In the genomic region with DNA sequence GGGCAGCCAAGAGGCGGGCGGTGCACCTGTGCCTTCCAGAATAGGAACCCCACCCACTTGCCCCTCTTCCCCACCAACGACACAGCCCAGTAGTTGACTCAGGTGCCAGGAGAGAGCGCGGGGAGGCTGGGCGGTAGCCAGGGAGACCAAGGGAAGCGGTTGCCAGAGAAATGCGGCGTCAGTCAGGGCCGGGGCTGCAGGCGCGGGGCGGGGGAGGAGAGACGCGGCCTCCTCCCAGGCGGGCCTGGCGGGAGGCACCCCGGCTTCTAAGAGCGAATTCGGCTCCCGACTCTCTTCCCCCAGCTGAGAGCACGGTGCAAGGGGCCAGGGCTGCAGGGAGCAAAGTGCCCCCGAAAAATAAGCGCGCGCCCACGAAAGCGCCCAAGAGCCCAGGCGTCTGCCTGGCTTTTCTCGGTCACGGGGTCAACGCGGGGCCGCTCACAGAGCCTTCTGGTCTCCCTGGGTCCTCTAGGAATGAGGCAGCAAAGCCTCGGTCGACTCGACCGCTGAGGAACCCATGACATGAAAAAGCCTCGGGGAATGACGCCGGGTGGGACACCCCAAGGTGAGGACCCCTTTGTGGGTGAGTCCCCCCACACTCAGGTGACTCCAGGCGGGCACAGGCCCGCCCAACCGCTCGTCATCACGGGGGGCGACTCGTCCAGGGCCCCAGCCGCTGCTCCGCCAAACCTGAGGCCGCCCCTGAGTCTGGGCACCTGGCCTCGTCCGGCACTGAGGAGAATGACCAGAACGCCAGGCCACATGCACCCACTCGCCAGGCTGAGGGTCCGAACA, we compare ENCODE assay signal across 10 cellular contexts. TPM values are rescaled to one million over a fixed set of nuclear protein-coding genes. Genes with fewer than 3 reads are reported as not detected.
DNase-seq lines count a peak whose midpoint lies in the region; ATAC-seq, FAIRE-seq and TF ChIP-seq lines count a peak whose summit lies in the region.
"Had no signal": no experiment of that assay in that cellular context is flagged by ENCODE, and none has a peak within 500 bp of the region (broad histone marks: within the 10 kb centered on the region; RNA-seq: fewer than 3 reads in every experiment).

No MANE protein-coding gene starts in this region.

- no peak overlapping the region for H3K27ac Mint-ChIP-seq in activated T-helper 1 cell treated with anti-CD3 and anti-CD28 coated beads, Interleukin-12 subunit alpha, Interleukin-12 subunit beta, Interleukin-2, Interleukin-4 antibody, amounts not matched to agents 30 ng/mL and 10 ng/mL and 1 ng/mL, durations not matched to agents 14 hours and 24 hours and 36 hours
- no peak overlapping the region for H3K27ac Mint-ChIP-seq in immature natural killer cell

- no peaks in the 10 kb centered on the region for H3K9me3 Mint-ChIP-seq in activated T-helper 1 cell treated with anti-CD3 and anti-CD28 coated beads, Interleukin-12 subunit alpha, Interleukin-12 subunit beta, Interleukin-2, Interleukin-4 antibody, amounts not matched to agents 30 ng/mL and 10 ng/mL and 1 ng/mL, durations not matched to agents 14 hours and 24 hours and 36 hours
- H3K9me3 Mint-ChIP-seq in immature natural killer cell = peaks cover 0 to 2% (median 0%) of the 10 kb centered on the region in 6 donors

- no peaks in the 10 kb centered on the region for H3K36me3 Mint-ChIP-seq in activated T-helper 1 cell treated with anti-CD3 and anti-CD28 coated beads, Interleukin-12 subunit alpha, Interleukin-12 subunit beta, Interleukin-2, Interleukin-4 antibody, amounts not matched to agents 30 ng/mL and 10 ng/mL and 1 ng/mL, durations not matched to agents 14 hours and 24 hours and 36 hours (ENCODE audit: low read depth)
- H3K36me3 Mint-ChIP-seq in immature natural killer cell = no peaks in the 10 kb centered on the region

- no peaks in the 10 kb centered on the region for H3K36me3 ChIP-seq in thoracic aorta

- H3K27me3 Mint-ChIP-seq in activated T-helper 1 cell treated with anti-CD3 and anti-CD28 coated beads, Interleukin-12 subunit alpha, Interleukin-12 subunit beta, Interleukin-2, Interleukin-4 antibody, amounts not matched to agents 30 ng/mL and 10 ng/mL and 1 ng/mL, durations not matched to agents 14 hours and 24 hours and 36 hours (ENCODE audit: insufficient read depth) = peaks cover 39% of the 10 kb centered on the region
- H3K27me3 Mint-ChIP-seq in immature natural killer cell (ENCODE audit: low read depth in 3 of 3) = peaks cover 16 to 36% (median 17%) of the 10 kb centered on the region in 3 donors

- ATAC-seq in thoracic aorta (ENCODE audit: insufficient number of reproducible peaks, low FRiP score, low read depth) (no peak), GM18858 (IDR thresholded peaks at IDR 0.05; ENCODE audit: unreplicated experiment) (no peak), GM21526 (IDR thresholded peaks at IDR 0.05; ENCODE audit: low FRiP score, unreplicated experiment) (no peak)

- H3K4me3 Mint-ChIP-seq in activated T-helper 1 cell treated with anti-CD3 and anti-CD28 coated beads, Interleukin-12 subunit alpha, Interleukin-12 subunit beta, Interleukin-2, Interleukin-4 antibody, amounts not matched to agents 30 ng/mL and 10 ng/mL and 1 ng/mL, durations not matched to agents 14 hours and 24 hours and 36 hours = peak overlapping the region; percentile 70
- H3K4me3 Mint-ChIP-seq in immature natural killer cell = peak overlapping the region; percentile 62 to 71 (median 69)

- no peak for FAIRE-seq in GM19239 (lab: Jason Lieb, UNC)

- H3K4me1 Mint-ChIP-seq in activated T-helper 1 cell treated with anti-CD3 and anti-CD28 coated beads, Interleukin-12 subunit alpha, Interleukin-12 subunit beta, Interleukin-2, Interleukin-4 antibody, amounts not matched to agents 30 ng/mL and 10 ng/mL and 1 ng/mL, durations not matched to agents 14 hours and 24 hours and 36 hours (ENCODE audit: low read depth) = no peaks in the 10 kb centered on the region
- peaks cover 0 to 6% of the 10 kb centered on the region in 2 donors for H3K4me1 Mint-ChIP-seq in immature natural killer cell

- no peak overlapping the region for H3K27ac ChIP-seq in thoracic aorta
- H3K27ac ChIP-seq: epithelial cell of prostate had no signal

- H3K27me3 ChIP-seq in thoracic aorta (replicated peaks; ENCODE audit: insufficient read depth) = no peaks in the 10 kb centered on the region

- peak; percentile 60 for DNase-seq in activated CD8-positive, alpha-beta memory T cell treated with anti-CD3 and anti-CD28 coated beads for 24 hours
- DNase-seq in activated CD8-positive, alpha-beta memory T cell treated with anti-CD3 and anti-CD28 coated beads, Interleukin-2, amount 50 U/mL, for 48 hours = no peak
- no peak for DNase-seq in activated T-helper 1 cell treated with anti-CD3 and anti-CD28 coated beads, Interleukin-12 subunit alpha, Interleukin-12 subunit beta, Interleukin-2, Interleukin-4 antibody, amounts not matched to agents 30 ng/mL and 10 ng/mL and 1 ng/mL, durations not matched to agents 14 hours and 24 hours and 36 hours (ENCODE audit: low spot score)
- DNase-seq in immature natural killer cell = no peak
- no peak for DNase-seq in thoracic aorta (ENCODE audit: low spot score)
- DNase-seq in GM19239 (ENCODE audit: insufficient read length, low spot score) = no peak
- DNase-seq: DND-41 had no signal

- peak overlapping the region; percentile 71 for H3K4me3 ChIP-seq in thoracic aorta

- intact Hi-C loops in activated T-helper 1 cell treated with anti-CD3 and anti-CD28 coated beads, Interleukin-12 subunit alpha, Interleukin-12 subunit beta, Interleukin-2, Interleukin-4 antibody, amounts not matched to agents 30 ng/mL and 10 ng/mL and 1 ng/mL, durations not matched to agents 14 hours and 24 hours and 36 hours (cut with micrococcal nuclease) = no loop called here

- H3K9me3 ChIP-seq in thoracic aorta = no peaks in the 10 kb centered on the region

- no peak for TF ChIP-seq CTCF in thoracic aorta (IDR thresholded peaks at IDR 0.05)

- peaks cover 4 to 23% of the 10 kb centered on the region in 2 donors for H3K4me1 ChIP-seq in thoracic aorta (ENCODE audit: control insufficient read depth in 1 of 2, low read depth in 2 of 2)

RNA-seq across cellular contexts. Expression of a gene that starts 0.7 kb away (rescaled TPM):
- not detected in 2 replicates for total RNA-seq in activated T-helper 1 cell treated with anti-CD3 and anti-CD28 coated beads, Interleukin-12 subunit alpha, Interleukin-12 subunit beta, Interleukin-2, Interleukin-4 antibody, amounts not matched to agents 30 ng/mL and 10 ng/mL and 1 ng/mL, durations not matched to agents 14 hours and 24 hours and 36 hours
- not detected for polyA plus RNA-seq in immature natural killer cell
- 1 to 10 TPM; 2.0 to 2.8 TPM for total RNA-seq in thoracic aorta
